ENCODE assay signal across 1 cellular context in the genomic region with DNA sequence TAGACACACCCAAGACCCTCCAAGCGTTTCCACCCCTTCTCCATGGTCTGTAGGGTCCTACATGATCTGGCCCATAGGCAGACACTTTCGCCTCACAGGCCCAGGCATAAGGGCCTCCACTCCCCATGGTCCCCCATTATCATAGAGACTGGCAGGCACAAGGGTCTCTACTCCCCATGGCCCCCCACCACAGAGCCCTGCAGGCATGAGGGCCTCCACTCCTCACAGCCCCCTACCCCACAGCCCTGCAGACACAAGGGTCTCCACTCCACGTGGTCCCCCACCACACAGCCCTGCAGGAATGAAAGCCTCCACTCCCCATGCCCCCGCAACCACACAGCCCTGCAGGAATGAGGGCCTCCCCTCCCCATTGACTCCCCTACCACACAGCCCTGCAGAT.
TF ChIP-seq lines count a peak whose summit lies in the region.

No MANE protein-coding gene starts in this region.

TF ChIP-seq in H1, 55 proteins besides CTCF, POLR2A, EP300 and RAD21:
- TF ChIP-seq TAF1 (IDR thresholded peaks at IDR 0.05; ENCODE audit: low read depth, low read length): no peak
- no peak for TF ChIP-seq TAF7 (optimal IDR thresholded peaks at IDR 0.05; ENCODE audit: borderline replicate concordance, low read depth, low read length)
- TF ChIP-seq POU5F1 (IDR thresholded peaks at IDR 0.05; ENCODE audit: low read depth, low read length): no peak
- TF ChIP-seq KDM5A (IDR thresholded peaks at IDR 0.05; ENCODE audit: low read length): no peak
- no peak for TF ChIP-seq KDM4A (IDR thresholded peaks at IDR 0.05; ENCODE audit: low read depth, low read length, severe bottlenecking)
- no peak for TF ChIP-seq E2F6 (IDR thresholded peaks at IDR 0.05)
- TF ChIP-seq FOSL1 (IDR thresholded peaks at IDR 0.05; ENCODE audit: insufficient read depth, low read depth, low read length): no peak
- TF ChIP-seq, protein P1, sequence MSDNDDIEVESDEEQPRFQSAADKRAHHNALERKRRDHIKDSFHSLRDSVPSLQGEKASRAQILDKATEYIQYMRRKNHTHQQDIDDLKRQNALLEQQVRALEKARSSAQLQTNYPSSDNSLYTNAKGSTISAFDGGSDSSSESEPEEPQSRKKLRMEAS (IDR thresholded peaks at IDR 0.05): no peak
- no peak for TF ChIP-seq SIN3A (conservative IDR thresholded peaks at IDR 0.05 in 1 of 2, IDR thresholded peaks at IDR 0.05 in 1 of 2; ENCODE audit: low read depth in 1 of 2, low read length in 2 of 2)
